ENCODE assay signal across 19 cellular contexts in the genomic region with DNA sequence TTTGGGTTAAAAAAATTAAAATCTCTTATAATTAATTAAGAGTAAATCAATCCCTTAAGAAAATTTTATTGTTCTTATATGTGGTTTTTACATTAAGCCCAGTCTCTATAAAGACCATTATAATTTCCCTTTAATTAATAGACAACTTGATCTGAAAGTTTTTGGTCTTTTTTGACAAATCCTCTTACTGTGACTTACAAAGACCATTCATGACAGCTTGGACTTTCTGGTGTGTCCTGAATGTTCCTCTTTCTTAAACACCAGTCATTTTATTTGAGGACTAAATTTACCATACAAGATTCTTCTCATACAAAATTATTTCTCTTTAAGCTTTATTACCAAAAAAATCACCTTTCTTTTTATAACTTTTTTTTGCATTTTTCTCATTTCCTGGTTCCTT.
DNase-seq lines count a peak whose midpoint lies in the region; ATAC-seq, FAIRE-seq and TF ChIP-seq lines count a peak whose summit lies in the region.
"Had no signal": no experiment of that assay in that cellular context is flagged by ENCODE, and none has a peak within 500 bp of the region (broad histone marks: within the 10 kb centered on the region; RNA-seq: fewer than 3 reads in every experiment).

No MANE protein-coding gene starts in this region.

- intact Hi-C loops in K562 (cut with micrococcal nuclease) (loop anchor here (10.0 kb wide), 1 partner anchor 133 kb away; no protein-coding TSS in a partner anchor), sigmoid colon (cut with DNase I) (no loop called here)

- H2AFZ ChIP-seq in GM23338 = no peak overlapping the region
- H2AFZ ChIP-seq in K562 (ENCODE audit: low read depth, low read length) = no peak overlapping the region
- no peak overlapping the region for H2AFZ ChIP-seq in GM23248

- no TSS peak for BruUV-seq in K562 (replicated peaks; lab: Mats Ljungman, UMichigan)

- TF ChIP-seq EP300 in K562 (IDR thresholded peaks at IDR 0.05; ENCODE audit: low read length) = no peak
- no peak for TF ChIP-seq EP300 in sigmoid colon (IDR thresholded peaks at IDR 0.05)

- DNase-seq in GM23338 (ENCODE audit: low spot score) (peak; percentile 18), MV-4-11 (lab: John Stamatoyannopoulos, UW) (peak; percentile 19), K562 (ENCODE audit: extremely low read depth in 1 of 4, low spot score in 3 of 4) (no peak), GM23248 (no peak), sigmoid colon (no peak), immature natural killer cell (no peak)
- DNase-seq: ACHN; BE2C; C1 segment of cervical spinal cord; CD4-positive, CD25-positive, alpha-beta regulatory T cell; CD8-positive, alpha-beta memory T cell; COR-L47; DMS 273 treated with DMSO at 0.1 percent for 48 hours; DMS53; DND-41; EL had no signal

- H3K9ac ChIP-seq in K562 (ENCODE audit: insufficient read depth in 1 of 2, low read depth in 2 of 2, low read length in 2 of 2) = no peak overlapping the region
- no peak overlapping the region for H3K9ac ChIP-seq in GM23248

- H3K36me3 ChIP-seq in GM23338 (ENCODE audit: insufficient read depth) (peaks cover 16% of the 10 kb centered on the region), K562 (ENCODE audit: control insufficient read depth, insufficient read depth, low read length) (no peaks in the 10 kb centered on the region), GM23248 (ENCODE audit: low read depth) (no peaks in the 10 kb centered on the region), sigmoid colon (no peaks in the 10 kb centered on the region)
- H3K36me3 ChIP-seq: BE2C, HAP-1 had no signal

- no peak for TF ChIP-seq POLR2A in K562 (conservative IDR thresholded peaks at IDR 0.05)
- no peak for TF ChIP-seq POLR2A in sigmoid colon (IDR thresholded peaks at IDR 0.05)

- no peaks in the 10 kb centered on the region for H3K4me1 ChIP-seq in GM23338 (ENCODE audit: insufficient read depth)
- H3K4me1 ChIP-seq in K562 (replicated peaks in 1 of 2; ENCODE audit: control insufficient read depth in 2 of 2, insufficient read depth in 2 of 2, low read length in 2 of 2) = no peaks in the 10 kb centered on the region
- no peaks in the 10 kb centered on the region for H3K4me1 ChIP-seq in GM23248 (ENCODE audit: insufficient read depth)
- H3K4me1 ChIP-seq in sigmoid colon = no peaks in the 10 kb centered on the region
- H3K4me1 ChIP-seq: BE2C, HAP-1 had no signal

- peaks cover 6% of the 10 kb centered on the region for H3K4me1 Mint-ChIP-seq in GM23338
- H3K4me1 Mint-ChIP-seq in immature natural killer cell = no peaks in the 10 kb centered on the region
- H3K4me1 Mint-ChIP-seq: CD4-positive, CD25-positive, alpha-beta regulatory T cell; CD8-positive, alpha-beta memory T cell had no signal

- H3K9me3 Mint-ChIP-seq in GM23338 (peaks cover 82% of the 10 kb centered on the region), immature natural killer cell (peaks cover 0 to 4% (median 0%) of the 10 kb centered on the region in 6 donors)

- peaks cover 2% of the 10 kb centered on the region; the same call in 1 of the 2 replicates for H3K9me3 ChIP-seq in K562 (replicated peaks; ENCODE audit: control insufficient read depth, insufficient read depth, low read depth, low read length)
- H3K9me3 ChIP-seq in GM23248 (ENCODE audit: low read depth) = no peaks in the 10 kb centered on the region
- no peaks in the 10 kb centered on the region for H3K9me3 ChIP-seq in sigmoid colon
- H3K9me3 ChIP-seq: BE2C had no signal

- H3K79me2 ChIP-seq in GM23338 (replicated peaks; ENCODE audit: insufficient read depth) (no peaks in the 10 kb centered on the region), K562 (ENCODE audit: control insufficient read depth, insufficient read depth, low read length) (no peaks in the 10 kb centered on the region), GM23248 (ENCODE audit: insufficient read depth) (no peaks in the 10 kb centered on the region)

- H3K27me3 Mint-ChIP-seq in GM23338 (ENCODE audit: insufficient read depth, low read depth, poor library complexity) (peaks cover 3% of the 10 kb centered on the region), immature natural killer cell (ENCODE audit: low read depth in 3 of 3) (peaks cover 2 to 3% (median 3%) of the 10 kb centered on the region in 3 donors)

- no peak for FAIRE-seq in K562 (lab: Jason Lieb, UNC)
- FAIRE-seq: GM12891 had no signal

- H3F3A ChIP-seq in GM23338 (replicated peaks; ENCODE audit: low read depth) (no peaks in the 10 kb centered on the region), GM23248 (ENCODE audit: insufficient read depth) (no peaks in the 10 kb centered on the region)

- POLR2A ChIA-PET in K562 (lab: Yijun Ruan, JAX) = no interaction called here

- in situ Hi-C loops in K562 (cut with MboI) (no loop called here), GM23248 (cut with MboI) (no loop called here)

- H3K27me3 ChIP-seq in GM23338 (ENCODE audit: insufficient read depth) (no peaks in the 10 kb centered on the region), K562 (ENCODE audit: control insufficient read depth in 2 of 2, insufficient read depth in 2 of 2, low read length in 2 of 2) (no peaks in the 10 kb centered on the region), GM23248 (replicated peaks; ENCODE audit: insufficient read depth) (no peaks in the 10 kb centered on the region), sigmoid colon (no peaks in the 10 kb centered on the region)
- H3K27me3 ChIP-seq: BE2C had no signal

- peaks cover 8% of the 10 kb centered on the region; the same call in 1 of the 2 replicates for H3K9me2 ChIP-seq in GM23338 (ENCODE audit: insufficient read depth)
- H3K9me2 ChIP-seq in GM23248 (ENCODE audit: insufficient read depth) = no peaks in the 10 kb centered on the region

- CTCF ChIA-PET in K562 (lab: Yijun Ruan, JAX; ENCODE audit: low intra/inter-chr PET ratio) = no interaction called here

- ATAC-seq in GM23338 = no peak
- ATAC-seq in K562 = no peak
- ATAC-seq in GM21381 (IDR thresholded peaks at IDR 0.05; ENCODE audit: unreplicated experiment) = no peak

- H3K27ac ChIP-seq in GM23338 (ENCODE audit: low read depth) (no peak overlapping the region), K562 (ENCODE audit: extremely low read depth, low read depth, low read length) (no peak overlapping the region), GM23248 (no peak overlapping the region), sigmoid colon (no peak overlapping the region)

- no peak overlapping the region for H3K4me3 Mint-ChIP-seq in GM23338
- no peak overlapping the region for H3K4me3 Mint-ChIP-seq in immature natural killer cell
- H3K4me3 Mint-ChIP-seq: CD4-positive, CD25-positive, alpha-beta regulatory T cell; CD8-positive, alpha-beta memory T cell had no signal

- H4K20me1 ChIP-seq in GM23338 (replicated peaks; ENCODE audit: insufficient read depth) (no peaks in the 10 kb centered on the region), K562 (replicated peaks; ENCODE audit: control insufficient read depth, insufficient read depth, low read length) (no peaks in the 10 kb centered on the region), GM23248 (ENCODE audit: insufficient read depth) (no peaks in the 10 kb centered on the region)

- H3K27ac Mint-ChIP-seq in GM23338 (no peak overlapping the region), immature natural killer cell (no peak overlapping the region)
- H3K27ac Mint-ChIP-seq: CD4-positive, CD25-positive, alpha-beta regulatory T cell; CD8-positive, alpha-beta memory T cell had no signal

- no peaks in the 10 kb centered on the region for H3K9me1 ChIP-seq in K562 (ENCODE audit: control insufficient read depth, insufficient read depth, low read length)

- H3K36me3 Mint-ChIP-seq in GM23338 (ENCODE audit: low read depth) = peaks cover 36% of the 10 kb centered on the region
- peaks cover 0 to 3% (median 0%) of the 10 kb centered on the region in 3 donors for H3K36me3 Mint-ChIP-seq in immature natural killer cell
- H3K36me3 Mint-ChIP-seq: CD4-positive, CD25-positive, alpha-beta regulatory T cell; CD8-positive, alpha-beta memory T cell had no signal

- TF ChIP-seq CTCF in GM23338 (conservative IDR thresholded peaks at IDR 0.05; ENCODE audit: low read depth in 2 of 2) (no peak), K562 (IDR thresholded peaks at IDR 0.05 in 2 of 3, conservative IDR thresholded peaks at IDR 0.05 in 1 of 3; ENCODE audit: insufficient read depth in 2 of 3, low read depth in 1 of 3, low read length in 3 of 3) (no peak), sigmoid colon (IDR thresholded peaks at IDR 0.05) (no peak)

- no peak for TF ChIP-seq RAD21 in K562 (CRISPR knock-in tag; conservative IDR thresholded peaks at IDR 0.05 in 1 of 2, IDR thresholded peaks at IDR 0.05 in 1 of 2)

- H3K4me3 ChIP-seq in GM23338 (no peak overlapping the region), K562 (no peak overlapping the region), GM23248 (no peak overlapping the region), sigmoid colon (no peak overlapping the region)
- H3K4me3 ChIP-seq: HAP-1 had no signal

- H3K4me2 ChIP-seq in GM23338 (no peak overlapping the region), K562 (ENCODE audit: insufficient read depth, low read length) (no peak overlapping the region), GM23248 (ENCODE audit: unreplicated experiment) (no peak overlapping the region)

TF ChIP-seq in GM23338, 12 proteins besides CTCF, POLR2A, EP300 and RAD21 (continues in another document):
- TF ChIP-seq ZNF331 (CRISPR knock-in tag; IDR thresholded peaks at IDR 0.05; ENCODE audit: low read depth) = no peak
- no peak for TF ChIP-seq STAT1 (IDR thresholded peaks at IDR 0.05; ENCODE audit: unreplicated experiment)

TF ChIP-seq in K562, 482 proteins besides CTCF, POLR2A, EP300 and RAD21:
- TF ChIP-seq ZNF311 (CRISPR knock-in tag; IDR thresholded peaks at IDR 0.05) (no peak), ZFP36 (IDR thresholded peaks at IDR 0.05; ENCODE audit: low read depth, low read length, partially characterized antibody) (peak; percentile 71)

Comparison
In these comparisons a context has a peak if more than half of its experiments do, and no peak if none do; other contexts are left out.
1. DNase-seq: peak in GM23338 (single experiment) and MV-4-11 (single experiment); none in K562 (0 of 4), GM23248 (single experiment), sigmoid colon (single experiment) and immature natural killer cell (0 of 3).